ENCODE assay signal across 20 cellular contexts in the genomic region with DNA sequence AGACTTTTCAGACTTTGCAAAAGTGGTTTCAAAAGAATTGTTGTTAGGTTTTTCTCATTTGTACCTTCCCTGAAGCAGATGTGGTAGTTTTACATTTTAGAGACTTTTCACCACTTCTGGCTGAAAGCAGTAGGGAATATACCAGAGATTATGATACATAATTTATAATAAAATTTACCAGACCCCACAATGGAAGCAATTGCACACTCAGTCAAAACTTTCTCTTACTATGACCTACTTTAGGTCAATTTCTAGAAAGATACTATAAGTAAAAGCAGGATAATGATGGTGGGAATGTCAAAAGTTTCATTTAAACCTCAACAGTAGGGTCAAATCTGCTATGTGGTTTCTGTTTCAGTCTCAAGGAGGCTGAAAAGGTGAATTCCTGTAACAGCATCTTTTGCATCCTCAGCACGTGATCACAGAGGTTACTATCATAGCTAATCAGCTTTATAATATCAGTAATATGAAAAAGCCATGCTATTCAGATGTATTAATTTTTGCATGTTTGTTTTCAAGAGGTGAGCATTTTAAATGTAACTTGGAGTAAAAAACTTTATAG. TPM values are rescaled to one million over a fixed set of nuclear protein-coding genes. Genes with fewer than 3 reads are reported as not detected.
A peak's percentile ranks its signal among the peaks of the same experiment; 100 is the strongest.
DNase-seq lines count a peak whose midpoint lies in the region; ATAC-seq and TF ChIP-seq lines count a peak whose summit lies in the region.
"Had no signal": no experiment of that assay in that cellular context is flagged by ENCODE, and none has a peak within 500 bp of the region (broad histone marks: within the 10 kb centered on the region; RNA-seq: fewer than 3 reads in every experiment).

No MANE protein-coding gene starts in this region.

- no peak overlapping the region for H2AFZ ChIP-seq in KMS-11 (ENCODE audit: low read depth)
- H2AFZ ChIP-seq in OCI-LY7 (ENCODE audit: low read length), result no peak overlapping the region

- DNase-seq in OCI-LY7 (ENCODE audit: low spot score) (no peak), NCI-H345 treated with DMSO at 0.1 percent for 48 hours (lab: John Stamatoyannopoulos, UW; ENCODE audit: unreplicated experiment) (no peak)
- no peak for DNase-seq in activated CD8-positive, alpha-beta memory T cell treated with anti-CD3 and anti-CD28 coated beads, Interleukin-2, amount 50 U/mL, for 4 hours
- DNase-seq in stimulated activated CD4-positive, alpha-beta T cell treated with anti-CD3 and anti-CD28 coated beads, Interleukin-12 subunit alpha, Interleukin-12 subunit beta, amount 100 ng/mL, for 4 hours, result no peak
- DNase-seq: activated gamma-delta T cell; CD8-positive, alpha-beta T cell; effector memory CD8-positive, alpha-beta T cell; GOT3; heart left ventricle; NCI-H1105; NCI-H774; right lobe of liver; SK-N-SH; substantia nigra; T1000 had no signal

- ATAC-seq in GM18511 (IDR thresholded peaks at IDR 0.05; ENCODE audit: unreplicated experiment) (peak; percentile 81), GM21423 (IDR thresholded peaks at IDR 0.05; ENCODE audit: unreplicated experiment) (peak; percentile 81), HG02884 (IDR thresholded peaks at IDR 0.05; ENCODE audit: unreplicated experiment) (peak; percentile 72)
- ATAC-seq: CD8-positive, alpha-beta T cell; effector memory CD8-positive, alpha-beta T cell; heart left ventricle; right lobe of liver had no signal

- H3K4me1 ChIP-seq in KMS-11 (ENCODE audit: low read depth, poor library complexity, severe bottlenecking) (peaks cover 14% of the 10 kb centered on the region), OCI-LY7 (ENCODE audit: insufficient read depth, low read length, poor library complexity, severe bottlenecking) (no peaks in the 10 kb centered on the region)
- H3K4me1 ChIP-seq: heart left ventricle had no signal

- H3K4me3 ChIP-seq in KMS-11 (IDR thresholded peaks at IDR 0.05; ENCODE audit: insufficient read depth, low read depth, low read length) (no peak overlapping the region), OCI-LY7 (ENCODE audit: low read depth, low read length, poor library complexity, severe bottlenecking) (no peak overlapping the region)
- H3K4me3 ChIP-seq: heart left ventricle, lung, right lobe of liver had no signal

- H3K9me3 ChIP-seq in OCI-LY7 (ENCODE audit: low read length), result no peaks in the 10 kb centered on the region
- H3K9me3 ChIP-seq: heart left ventricle, right lobe of liver, SK-N-SH had no signal

- peak overlapping the region; percentile 13 for H3K4me2 ChIP-seq in KMS-11
- no peak overlapping the region for H3K4me2 ChIP-seq in OCI-LY7 (ENCODE audit: low read length)
- H3K4me2 ChIP-seq: SK-N-SH had no signal

- intact Hi-C loops in OCI-LY7 (cut with micrococcal nuclease; ENCODE audit: unreplicated experiment), result no loop called here

- H3K9me2 ChIP-seq in OCI-LY7 (ENCODE audit: insufficient read depth, low read length), result no peaks in the 10 kb centered on the region
- H3K9me2 ChIP-seq: SK-N-SH had no signal

- no peak overlapping the region for H3K9ac ChIP-seq in KMS-11
- H3K9ac ChIP-seq: SK-N-SH had no signal

- POLR2A ChIA-PET in OCI-LY7 (lab: Charles Lee), result no interaction called here

- H3K36me3 ChIP-seq in KMS-11 (ENCODE audit: insufficient read depth), result no peaks in the 10 kb centered on the region
- no peaks in the 10 kb centered on the region for H3K36me3 ChIP-seq in OCI-LY7 (ENCODE audit: insufficient read depth, low read length)

- CTCF ChIA-PET in OCI-LY7 (lab: Charles Lee; ENCODE audit: unreplicated experiment), result no interaction called here

- no peaks in the 10 kb centered on the region for H3K27me3 ChIP-seq in KMS-11 (ENCODE audit: insufficient read depth, low read depth)
- H3K27me3 ChIP-seq: heart left ventricle, right lobe of liver had no signal

- H3K27ac ChIP-seq in KMS-11 (no peak overlapping the region), OCI-LY7 (ENCODE audit: low read depth, low read length, poor library complexity, severe bottlenecking) (no peak overlapping the region)
- H3K27ac ChIP-seq: heart left ventricle, right lobe of liver had no signal

- H3K79me2 ChIP-seq in KMS-11 (ENCODE audit: insufficient read depth, low read depth) (no peaks in the 10 kb centered on the region), OCI-LY7 (ENCODE audit: insufficient read depth, low read depth, low read length) (no peaks in the 10 kb centered on the region)

- no peaks in the 10 kb centered on the region for H4K20me1 ChIP-seq in KMS-11 (ENCODE audit: insufficient read depth)
- H4K20me1 ChIP-seq in OCI-LY7 (ENCODE audit: insufficient read depth, low read length), result no peaks in the 10 kb centered on the region

- TF ChIP-seq CTCF in KMS-11 (conservative IDR thresholded peaks at IDR 0.05; ENCODE audit: low read depth, low read length) (no peak), OCI-LY7 (conservative IDR thresholded peaks at IDR 0.05; ENCODE audit: low read length) (no peak)

- BruUV-seq in OCI-LY7 (replicated peaks; lab: Mats Ljungman, UMichigan), result no TSS peak

RNA-seq across cellular contexts. Expression of gene PCCA, which starts 26.9 kb away (rescaled TPM):
- 4.4 and 7.2 TPM in 2 replicates for total RNA-seq in OCI-LY7 (2014; rRNA removed; shearing (Covaris generic))
- 2.7 and 5.6 TPM in 2 replicates for total RNA-seq in OCI-LY7 (2022)
